Comparison of ENCODE assay signal across 8 cellular contexts in genomic region chr11:73152861-73153483, GRCh38. TPM values are rescaled to one million over a fixed set of nuclear protein-coding genes. Genes with fewer than 3 reads are reported as not detected.
DNase-seq lines count a peak whose midpoint lies in the region; ATAC-seq, FAIRE-seq and TF ChIP-seq lines count a peak whose summit lies in the region.

No MANE protein-coding gene starts in this region.

- CTCF ChIA-PET in CD8-positive, alpha-beta T cell (lab: Charles Lee), result interaction anchor here (2.3 kb wide), 1 partner anchor 25 kb away, joined by 16 read pairs; no protein-coding TSS in a partner anchor
- CTCF ChIA-PET in activated CD4-positive, alpha-beta T cell treated with anti-CD3 and anti-CD28 coated beads, Interleukin-2, amount 10 ng/mL, durations not matched to agents 7 days and 5 days (lab: Charles Lee), result interaction anchor here (0.7 to 10.6 kb wide), 3 partner anchors 9 to 21 kb away, joined by 4 to 86 read pairs (median 4); partner anchors contain the start of gene FCHSD2
- CTCF ChIA-PET in HepG2 (lab: Yijun Ruan, JAX; ENCODE audit: low intra/inter-chr PET ratio, low total read pairs), result no interaction called here

- TF ChIP-seq POLR2A in HepG2 (IDR thresholded peaks at IDR 0.05; ENCODE audit: insufficient read depth in 1 of 2, low read depth in 2 of 2, low read length in 2 of 2), result no peak

- H3K4me2 ChIP-seq in HepG2 (ENCODE audit: low read depth, low read length), result peak overlapping the region; percentile 61

- H3K9me3 ChIP-seq in CD8-positive, alpha-beta T cell (ENCODE audit: low read length), result no peaks in the 10 kb centered on the region
- H3K9me3 ChIP-seq in HepG2 (ENCODE audit: low read length), result no peaks in the 10 kb centered on the region

- in situ Hi-C loops in HepG2 (cut with HindIII; ENCODE audit: extremely low pct_ligation_motif_present, low pct_unique_long_range_greater_than_20kb), result no loop called here

- peak; percentile 48 for FAIRE-seq in HepG2 (lab: Jason Lieb, UNC)

- H2AFZ ChIP-seq in HepG2 (ENCODE audit: low read length), result no peak overlapping the region

- BruUV-seq in HepG2 (replicated peaks; lab: Mats Ljungman, UMichigan), result no TSS peak

- TF ChIP-seq CTCF in CD8-positive, alpha-beta T cell (IDR thresholded peaks at IDR 0.05), result no peak
- TF ChIP-seq CTCF in HepG2 (CRISPR knock-in tag; IDR thresholded peaks at IDR 0.05), result no peak

- no peaks in the 10 kb centered on the region for H3K36me3 ChIP-seq in CD8-positive, alpha-beta T cell (ENCODE audit: insufficient read depth, low read length)
- no peaks in the 10 kb centered on the region for H3K36me3 ChIP-seq in HepG2 (replicated peaks in 1 of 2; ENCODE audit: control insufficient read depth in 1 of 2, insufficient read depth in 2 of 2, low read length in 2 of 2)

- intact Hi-C loops in CD8-positive, alpha-beta T cell (cut with DNase I, micrococcal nuclease), result no loop called here
- intact Hi-C loops in HepG2 (cut with micrococcal nuclease; ENCODE audit: unreplicated experiment), result no loop called here

- H3K4me3 ChIP-seq in CD8-positive, alpha-beta T cell (ENCODE audit: low read depth, low read length), result no peak overlapping the region
- peak overlapping the region in 1 of 3 experiments; percentile 14; a peak in 1 of 6 replicates for H3K4me3 ChIP-seq in HepG2 (replicated peaks in 1 of 3; ENCODE audit: insufficient read depth in 1 of 3, low read depth in 2 of 3, low read length in 3 of 3)

- no peaks in the 10 kb centered on the region for H3K36me3 Mint-ChIP-seq in CD8-positive, alpha-beta T cell
- peaks cover 14% of the 10 kb centered on the region for H3K36me3 Mint-ChIP-seq in activated CD4-positive, alpha-beta T cell treated with anti-CD3 and anti-CD28 coated beads, Interleukin-2, amount 10 ng/mL, durations not matched to agents 7 days and 5 days (ENCODE audit: low read depth)

- no peak overlapping the region for H3K27ac ChIP-seq in CD8-positive, alpha-beta T cell (ENCODE audit: low read depth, low read length)
- H3K27ac ChIP-seq in HepG2 (ENCODE audit: extremely low read length, insufficient read depth, low read length), result peak overlapping the region; percentile 41

- TF ChIP-seq RAD21 in HepG2 (CRISPR knock-in tag; IDR thresholded peaks at IDR 0.05), result no peak

- no peaks in the 10 kb centered on the region for H3K9me3 Mint-ChIP-seq in CD8-positive, alpha-beta T cell
- H3K9me3 Mint-ChIP-seq in activated CD4-positive, alpha-beta T cell treated with anti-CD3 and anti-CD28 coated beads, Interleukin-2, amount 10 ng/mL, durations not matched to agents 7 days and 5 days, result peaks cover 4% of the 10 kb centered on the region

- H4K20me1 ChIP-seq in HepG2 (ENCODE audit: insufficient read depth, low read length), result no peaks in the 10 kb centered on the region

- H3K9ac ChIP-seq in HepG2 (ENCODE audit: insufficient read depth, low read depth, low read length), result no peak overlapping the region

- H3K4me1 Mint-ChIP-seq in CD8-positive, alpha-beta T cell (ENCODE audit: low read depth), result peaks cover 68% of the 10 kb centered on the region
- peaks cover 86% of the 10 kb centered on the region for H3K4me1 Mint-ChIP-seq in activated CD4-positive, alpha-beta T cell treated with anti-CD3 and anti-CD28 coated beads, Interleukin-2, amount 10 ng/mL, durations not matched to agents 7 days and 5 days

- DNase-seq in CD8-positive, alpha-beta T cell, result peak in 6 of 7 experiments; percentile 9 to 61 (median 43)
- DNase-seq in activated CD4-positive, alpha-beta T cell treated with anti-CD3 and anti-CD28 coated beads, Interleukin-2, amount 10 ng/mL, durations not matched to agents 7 days and 5 days, result peak; percentile 76
- DNase-seq in HepG2 (ENCODE audit: low spot score), result no peak
- no peak for DNase-seq in glomerular visceral epithelial cell (ENCODE audit: extremely low spot score)
- DNase-seq in NCI-H1417 treated with DMSO at 0.1 percent for 48 hours (lab: John Stamatoyannopoulos, UW), result no peak
- DNase-seq in NCI-H2227 treated with DMSO at 0.1 percent for 48 hours (lab: John Stamatoyannopoulos, UW), result no peak

- peak overlapping the region; percentile 27 for H3K4me3 Mint-ChIP-seq in CD8-positive, alpha-beta T cell
- peak overlapping the region; percentile 17 for H3K4me3 Mint-ChIP-seq in activated CD4-positive, alpha-beta T cell treated with anti-CD3 and anti-CD28 coated beads, Interleukin-2, amount 10 ng/mL, durations not matched to agents 7 days and 5 days

- no peaks in the 10 kb centered on the region for H3K27me3 ChIP-seq in CD8-positive, alpha-beta T cell (ENCODE audit: insufficient read depth, low read length)
- no peaks in the 10 kb centered on the region for H3K27me3 ChIP-seq in HepG2 (ENCODE audit: control insufficient read depth in 1 of 2, insufficient read depth in 2 of 2, low read length in 2 of 2)

- ATAC-seq in CD8-positive, alpha-beta T cell, result peak; percentile 82
- ATAC-seq in GM19397 (IDR thresholded peaks at IDR 0.05; ENCODE audit: unreplicated experiment) (peak; percentile 49), HG03432 (IDR thresholded peaks at IDR 0.05; ENCODE audit: unreplicated experiment) (peak; percentile 69), HepG2 (peak; percentile 56)

- H3K4me1 ChIP-seq in CD8-positive, alpha-beta T cell (ENCODE audit: insufficient read depth, low read length), result peaks cover 54% of the 10 kb centered on the region
- H3K4me1 ChIP-seq in HepG2 (ENCODE audit: insufficient read depth, low read length), result peaks cover 93% of the 10 kb centered on the region

- TF ChIP-seq EP300 in HepG2 (IDR thresholded peaks at IDR 0.05; ENCODE audit: low read depth in 2 of 2, low read length in 2 of 2) (no peak), HepG2 (CRISPR knock-in tag; IDR thresholded peaks at IDR 0.05; ENCODE audit: borderline replicate concordance) (no peak)

- 35% methylated on average over 5 of the region's 6 CpGs for WGBS in HepG2 (ENCODE audit: low lambda C conversion rate)

- no peaks in the 10 kb centered on the region for H3K27me3 Mint-ChIP-seq in CD8-positive, alpha-beta T cell (ENCODE audit: low read depth)
- no peaks in the 10 kb centered on the region for H3K27me3 Mint-ChIP-seq in activated CD4-positive, alpha-beta T cell treated with anti-CD3 and anti-CD28 coated beads, Interleukin-2, amount 10 ng/mL, durations not matched to agents 7 days and 5 days

- H3K79me2 ChIP-seq in HepG2 (ENCODE audit: insufficient read depth, low read length), result no peaks in the 10 kb centered on the region

- POLR2A ChIA-PET in CD8-positive, alpha-beta T cell (lab: Charles Lee), result interaction anchor here (3.1 kb wide), 1 partner anchor 10 kb away, joined by 17 read pairs; the partner anchor contains the start of gene FCHSD2
- POLR2A ChIA-PET in activated CD4-positive, alpha-beta T cell treated with anti-CD3 and anti-CD28 coated beads, Interleukin-2, amount 10 ng/mL, durations not matched to agents 7 days and 5 days (lab: Charles Lee), result interaction anchor here (0.7 to 1.7 kb wide), 2 partner anchors 8 to 10 kb away, joined by 3 to 8 read pairs; partner anchors contain the start of gene FCHSD2
- POLR2A ChIA-PET in HepG2 (lab: Yijun Ruan, JAX), result interaction anchor here (1.8 to 4.0 kb wide), 2 partner anchors 10 to 14 kb away, joined by 4 to 30 read pairs; partner anchors contain the start of gene FCHSD2

- H3K27ac Mint-ChIP-seq in CD8-positive, alpha-beta T cell, result peak overlapping the region; percentile 85
- peak overlapping the region; percentile 95 for H3K27ac Mint-ChIP-seq in activated CD4-positive, alpha-beta T cell treated with anti-CD3 and anti-CD28 coated beads, Interleukin-2, amount 10 ng/mL, durations not matched to agents 7 days and 5 days

TF ChIP-seq in HepG2, 621 proteins besides CTCF, POLR2A, EP300 and RAD21 (continues in another document):
- TF ChIP-seq SKI (IDR thresholded peaks at IDR 0.05; ENCODE audit: partially characterized antibody) (no peak), ZMYM4 (CRISPR knock-in tag; IDR thresholded peaks at IDR 0.05) (peak; percentile 36; the same call in 1 of the 2 replicates), HNF4G (IDR thresholded peaks at IDR 0.05; ENCODE audit: borderline replicate concordance, low read depth, low read length) (peak; percentile 42; the same call in 1 of the 2 replicates), HNF4G (CRISPR knock-in tag; IDR thresholded peaks at IDR 0.05; ENCODE audit: borderline replicate concordance, low read depth) (no peak), ISL2 (CRISPR knock-in tag; IDR thresholded peaks at IDR 0.05) (no peak), SIX4 (CRISPR knock-in tag; IDR thresholded peaks at IDR 0.05) (peak; percentile 90)

RNA-seq across cellular contexts. Expression of gene FCHSD2, which starts 10.9 kb away (rescaled TPM):
- total RNA-seq in CD8-positive, alpha-beta T cell, result 10 to 100 TPM; 38.8 to 41.1 TPM
- total RNA-seq in activated CD4-positive, alpha-beta T cell treated with anti-CD3 and anti-CD28 coated beads, Interleukin-2, amount 10 ng/mL, durations not matched to agents 7 days and 5 days, result 10 to 100 TPM; 52.8 to 57.2 TPM
- 20.5 and 23.6 TPM in 2 replicates for total RNA-seq in HepG2 (2016; rRNA removed; fragmentation: Illumina TruSeq; extraction: Trizol)
- 36.4 and 45.6 TPM in 2 replicates for total RNA-seq in HepG2 (2016; cell fraction: cytosol; rRNA removed; fragmentation: Illumina TruSeq; extraction: Trizol; ENCODE audit: low read depth)
- 17.9 and 25.0 TPM in 2 replicates for total RNA-seq in HepG2 (2016; cell fraction: insoluble cytoplasmic fraction; rRNA removed; fragmentation: Illumina TruSeq; extraction: Trizol)
- 23.5 and 26.3 TPM in 2 replicates for total RNA-seq in HepG2 (2016; cell fraction: membrane; rRNA removed; fragmentation: Illumina TruSeq; extraction: Trizol)
- 28.1 and 35.4 TPM in 2 replicates for total RNA-seq in HepG2 (2016; cell fraction: nucleus; rRNA removed; fragmentation: Illumina TruSeq; extraction: Trizol)
- polyA plus RNA-seq in HepG2 (2011; rRNA removed), result 24.6 and 24.8 TPM in 2 replicates
- polyA plus RNA-seq in HepG2 (2011; cell fraction: cytosol; rRNA removed), result 14.0 and 18.1 TPM in 2 replicates
- polyA plus RNA-seq in HepG2 (2011; cell fraction: nucleus; rRNA removed), result 32.8 and 33.0 TPM in 2 replicates
- 20.0 and 26.1 TPM in 2 replicates for polyA plus RNA-seq in HepG2 (2012)
- polyA plus RNA-seq in HepG2 (2016; cell fraction: cytosol; fragmentation: Illumina TruSeq; extraction: Trizol; ENCODE audit: low read depth), result 8.8 and 9.5 TPM in 2 replicates
- 27.6 and 28.5 TPM in 2 replicates for polyA plus RNA-seq in HepG2 (2016; cell fraction: insoluble cytoplasmic fraction; fragmentation: Illumina TruSeq; extraction: Trizol; ENCODE audit: low read depth)
- 18.7 and 19.6 TPM in 2 replicates for polyA plus RNA-seq in HepG2 (2016; cell fraction: membrane; fragmentation: Illumina TruSeq; extraction: Trizol; ENCODE audit: low read depth)
- 50.7 and 53.8 TPM in 2 replicates for polyA plus RNA-seq in HepG2 (2016; cell fraction: nucleus; fragmentation: Illumina TruSeq; extraction: Trizol; ENCODE audit: insufficient read depth, low read depth)
- polyA minus RNA-seq in HepG2 (2011; rRNA and poly(A)+ RNA removed; ENCODE audit: low replicate concordance), result 9.0 and 22.4 TPM in 2 replicates
- 21.3 and 25.2 TPM in 2 replicates for polyA minus RNA-seq in HepG2 (2011; cell fraction: cytosol; rRNA and poly(A)+ RNA removed)
- 51.1 and 62.9 TPM in 2 replicates for polyA minus RNA-seq in HepG2 (2011; cell fraction: nucleus; rRNA and poly(A)+ RNA removed)

Comparison
In these comparisons a context has a peak if more than half of its experiments do, and no peak if none do; other contexts are left out.
1. DNase-seq: peak in CD8-positive, alpha-beta T cell (6 of 7) and activated CD4-positive, alpha-beta T cell treated with anti-CD3 and anti-CD28 coated beads, Interleukin-2, amount 10 ng/mL, durations not matched to agents 7 days and 5 days (single experiment); none in HepG2 (single experiment), glomerular visceral epithelial cell (single experiment), NCI-H1417 treated with DMSO at 0.1 percent for 48 hours (single experiment) and NCI-H2227 treated with DMSO at 0.1 percent for 48 hours (single experiment).
2. Peak in every context shown above with its lines, with median percentiles within 50 percentile points of each other: ATAC-seq.